13 cellular contexts compared by ENCODE assay signal in genomic region chr4:128315756-128316520, GRCh38.
"Had no signal": no experiment of that assay in that cellular context is flagged by ENCODE, and none has a peak within 500 bp of the region (broad histone marks: within the 10 kb centered on the region; RNA-seq: fewer than 3 reads in every experiment).

No MANE protein-coding gene starts in this region.

- H3K4me3 ChIP-seq: cardiac muscle cell, pancreas, tibial nerve, vagina had no signal

- ATAC-seq: activated CD8-positive, alpha-beta memory T cell treated with anti-CD3 and anti-CD28 coated beads, Interleukin-2, amount 10 ng/mL, durations not matched to agents 7 days and 5 days; pancreas; stimulated activated effector memory CD8-positive, alpha-beta T cell treated with anti-CD3 and anti-CD28 coated beads, Interleukin-12 subunit alpha, Interleukin-12 subunit beta, amount 100 ng/mL, for 72 hours had no signal

- DNase-seq: activated CD4-positive, alpha-beta T cell treated with anti-CD3 and anti-CD28 coated beads for 1 hour; activated CD4-positive, alpha-beta T cell treated with anti-CD3 and anti-CD28 coated beads, Interleukin-2, amount 50 U/mL, for 48 hours; activated CD8-positive, alpha-beta memory T cell treated with anti-CD3 and anti-CD28 coated beads, Interleukin-2, amount 10 ng/mL, durations not matched to agents 7 days and 5 days; activated effector memory CD4-positive, alpha-beta T cell treated with Interleukin-2 at 50 U/mL for 16 hours; activated T-cell treated with anti-CD3 and anti-CD28 coated beads, Interleukin-2, amount 50 U/mL, for 24 hours; aorta; pancreas; retina; small intestine had no signal
